Comparison of ENCODE assay signal across 20 cellular contexts in the genomic region with DNA sequence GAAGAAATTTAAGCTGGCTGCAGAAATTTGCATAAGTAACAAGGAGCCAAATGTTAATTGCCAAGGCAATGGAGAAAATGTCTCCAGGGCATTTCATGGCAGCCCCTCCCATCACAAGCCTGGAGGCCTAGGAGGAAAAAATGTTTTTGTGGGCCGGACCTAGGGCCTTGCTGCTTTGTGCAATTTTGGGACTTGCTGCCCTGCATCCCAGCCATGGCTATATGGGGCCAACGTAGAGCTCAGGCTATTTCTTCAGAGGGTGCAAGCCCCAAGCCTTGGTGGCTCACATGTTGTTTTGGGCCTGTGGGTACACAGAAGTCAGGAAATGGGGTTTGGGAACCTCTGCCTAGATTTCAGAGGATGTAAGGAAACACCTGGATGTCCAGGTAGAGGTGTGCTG.
"Had no signal": no experiment of that assay in that cellular context is flagged by ENCODE, and none has a peak within 500 bp of the region (broad histone marks: within the 10 kb centered on the region; RNA-seq: fewer than 3 reads in every experiment).

No MANE protein-coding gene starts in this region.

- H3K27me3 ChIP-seq: SJCRH30 had no signal

- H3K27ac ChIP-seq: HL-60, SJCRH30 had no signal

- H3K4me3 ChIP-seq: SJCRH30 had no signal

- H3K9me3 ChIP-seq: SJCRH30 had no signal

- ATAC-seq: Right ventricle myocardium inferior, SK-N-SH treated with all-trans-retinoic acid at 6 μM for 48 hours had no signal

- H3K4me1 ChIP-seq: SJCRH30 had no signal

- DNase-seq: Kasumi-1, KG1, MM.1S, NCI-H1092 treated with DMSO at 0.1 percent for 48 hours, NCI-H1436, NCI-H187, NCI-H2029, NCI-H2081 treated with DMSO at 0.1 percent for 48 hours, NCI-H2171, NCI-H226, NCI-H446, NCI-H510A, NCI-H524 treated with DMSO at 0.1 percent for 48 hours, NCI-H69, NCI-H774, SHP77 treated with DMSO at 0.1 percent for 48 hours, SJCRH30 had no signal
